20 cellular contexts compared by ENCODE assay signal in genomic region chr10:61447127-61447526, GRCh38. TPM values are rescaled to one million over a fixed set of nuclear protein-coding genes. Genes with fewer than 3 reads are reported as not detected.
DNase-seq lines count a peak whose midpoint lies in the region; ATAC-seq and TF ChIP-seq lines count a peak whose summit lies in the region.
"Had no signal": no experiment of that assay in that cellular context is flagged by ENCODE, and none has a peak within 500 bp of the region (broad histone marks: within the 10 kb centered on the region; RNA-seq: fewer than 3 reads in every experiment).

No MANE protein-coding gene starts in this region.

- H3K56ac ChIP-seq in IMR-90 (ENCODE audit: extremely low read depth, insufficient read depth, low read length) = no peak overlapping the region

- POLR2A ChIA-PET in IMR-90 (lab: Charles Lee; ENCODE audit: unreplicated experiment) = no interaction called here

- no CpG with 5 or more reads among the region's 1 CpG for WGBS in IMR-90 (ENCODE audit: extremely low coverage in 2 of 2, insufficient read length in 1 of 2), 2 experiments

- H3K14ac ChIP-seq in IMR-90 (replicated peaks; ENCODE audit: low read depth, low read length) = no peak overlapping the region

- H4K5ac ChIP-seq in IMR-90 (ENCODE audit: low read depth, low read length) = no peak overlapping the region

- no peak overlapping the region for H3K23ac ChIP-seq in IMR-90 (ENCODE audit: low read depth, low read length)

- no peaks in the 10 kb centered on the region for H3K79me1 ChIP-seq in IMR-90 (ENCODE audit: low read depth in 1 of 2, low read length in 2 of 2)

- no peak for TF ChIP-seq POLR2A in IMR-90 (IDR thresholded peaks at IDR 0.05; ENCODE audit: low read depth, low read length)

- H3K4ac ChIP-seq in IMR-90 (ENCODE audit: low read depth, low read length) = no peak overlapping the region

- H2BK15ac ChIP-seq in IMR-90 (ENCODE audit: low read depth, low read length) = no peak overlapping the region

- H2AFZ ChIP-seq in IMR-90 (replicated peaks; ENCODE audit: low read length, poor library complexity) = no peak overlapping the region

- peak overlapping the region; percentile 63 for H3K27ac Mint-ChIP-seq in osteocyte (ENCODE audit: unreplicated experiment)
- H3K27ac Mint-ChIP-seq: CD4-positive, CD25-positive, alpha-beta regulatory T cell; H9 had no signal

- no peak overlapping the region for H4K91ac ChIP-seq in IMR-90 (ENCODE audit: insufficient read depth, low read depth, low read length)

- peaks cover 5% of the 10 kb centered on the region; the same call in 1 of the 2 replicates for H3K9me1 ChIP-seq in IMR-90 (ENCODE audit: insufficient read depth, low read length)

- H3K4me2 ChIP-seq in IMR-90 (ENCODE audit: low read depth, low read length) = no peak overlapping the region

- H2BK120ac ChIP-seq in IMR-90 (ENCODE audit: low read depth, low read length) = no peak overlapping the region

- H3K18ac ChIP-seq in IMR-90 (ENCODE audit: low read depth, low read length) = no peak overlapping the region

- H3K9ac ChIP-seq in IMR-90 (ENCODE audit: low read depth, low read length) = no peak overlapping the region

- no peak overlapping the region for H2BK5ac ChIP-seq in IMR-90 (ENCODE audit: low read depth, low read length, poor library complexity, severe bottlenecking)

- dilution Hi-C loops in IMR-90 (cut with HindIII; ENCODE audit: low sequenced_read_pairs, unreplicated experiment) = no loop called here

- peaks cover 2% of the 10 kb centered on the region; the same call in 1 of the 2 replicates for H3K4me1 ChIP-seq in IMR-90 (ENCODE audit: control insufficient read depth, insufficient read depth, low read length)

- CTCF ChIA-PET in IMR-90 (lab: Yijun Ruan, JAX) = no interaction called here

- H3K27me3 ChIP-seq in IMR-90 (ENCODE audit: control insufficient read depth, insufficient read depth, low read length) = peaks cover under 1% of the 10 kb centered on the region; the same call in 1 of the 2 replicates
- no peaks in the 10 kb centered on the region for H3K27me3 ChIP-seq in brain microvascular endothelial cell (replicated peaks)

- in situ Hi-C loops in IMR-90 (cut with MboI; ENCODE audit: low sequenced_read_pairs) (no loop called here), brain microvascular endothelial cell (cut with HindIII; ENCODE audit: low pct_ligation_motif_present, low sequenced_read_pairs) (no loop called here)

- peak; percentile 3 for DNase-seq in DMS 273 treated with DMSO at 0.1 percent for 48 hours (lab: John Stamatoyannopoulos, UW)
- DNase-seq in IMR-90 = peak; percentile 36
- DNase-seq in fibroblast of pulmonary artery (ENCODE audit: low read depth) = peak; percentile 11
- DNase-seq in osteocyte (ENCODE audit: extremely low spot score, unreplicated experiment) = no peak
- no peak for DNase-seq in brain microvascular endothelial cell
- no peak for DNase-seq in NCI-H526 treated with DMSO at 0.1 percent for 48 hours (lab: John Stamatoyannopoulos, UW)
- DNase-seq in NCI-H1092 treated with DMSO at 0.1 percent for 48 hours (lab: John Stamatoyannopoulos, UW) = no peak
- DNase-seq: CD4-positive, CD25-positive, alpha-beta regulatory T cell; DMS79 treated with DMSO at 0.1 percent for 48 hours; H9; NCI-H1417 treated with DMSO at 0.1 percent for 48 hours; NCI-H187; NCI-H2107; NCI-H345; NCI-H524; NCI-H82; SHP77 treated with DMSO at 0.1 percent for 48 hours; SW 1271 had no signal

- no peak overlapping the region for H4K8ac ChIP-seq in IMR-90 (ENCODE audit: low read depth in 2 of 2, low read length in 2 of 2)

- no TSS peak for BruUV-seq in IMR-90 (replicated peaks; lab: Mats Ljungman, UMichigan)

- no peak overlapping the region for H3K27ac ChIP-seq in IMR-90 (ENCODE audit: insufficient read depth, low read length)
- H3K27ac ChIP-seq in brain microvascular endothelial cell = no peak overlapping the region
- H3K27ac ChIP-seq: SK-N-MC had no signal

- H3K9me3 Mint-ChIP-seq in osteocyte (ENCODE audit: unreplicated experiment) = no peaks in the 10 kb centered on the region
- H3K9me3 Mint-ChIP-seq: CD4-positive, CD25-positive, alpha-beta regulatory T cell; H9 had no signal

- intact Hi-C loops in IMR-90 (cut with micrococcal nuclease) = no loop called here

- peaks cover 5% of the 10 kb centered on the region for H3K36me3 Mint-ChIP-seq in osteocyte (ENCODE audit: unreplicated experiment)
- H3K36me3 Mint-ChIP-seq: CD4-positive, CD25-positive, alpha-beta regulatory T cell had no signal

- peaks cover 19% of the 10 kb centered on the region for H3K4me1 Mint-ChIP-seq in osteocyte (ENCODE audit: unreplicated experiment)

- H3K9me3 ChIP-seq in IMR-90 (ENCODE audit: control insufficient read depth, insufficient read depth, low read length) = no peaks in the 10 kb centered on the region

- H4K20me1 ChIP-seq in IMR-90 (ENCODE audit: insufficient read depth, low read length) = no peaks in the 10 kb centered on the region

- no peak for TF ChIP-seq RAD21 in IMR-90 (IDR thresholded peaks at IDR 0.05; ENCODE audit: low read length)

- H3K4me3 Mint-ChIP-seq in osteocyte (ENCODE audit: unreplicated experiment) = no peak overlapping the region
- H3K4me3 Mint-ChIP-seq: CD4-positive, CD25-positive, alpha-beta regulatory T cell; H9 had no signal

- H3K36me3 ChIP-seq in IMR-90 (ENCODE audit: control insufficient read depth, insufficient read depth, low read length) = no peaks in the 10 kb centered on the region
- no peaks in the 10 kb centered on the region for H3K36me3 ChIP-seq in brain microvascular endothelial cell (replicated peaks)

- H3K4me3 ChIP-seq in IMR-90 (ENCODE audit: insufficient read depth, low read depth, low read length) (no peak overlapping the region), fibroblast of pulmonary artery (replicated peaks; ENCODE audit: low read depth, low read length) (no peak overlapping the region), brain microvascular endothelial cell (ENCODE audit: low read depth, low read length) (no peak overlapping the region)
- H3K4me3 ChIP-seq: SK-N-MC had no signal

- H2AK9ac ChIP-seq in IMR-90 (replicated peaks; ENCODE audit: low read depth, low read length, poor library complexity) = no peak overlapping the region

- H2AK5ac ChIP-seq in IMR-90 (ENCODE audit: low read depth, low read length) = no peak overlapping the region

- no peak overlapping the region for H2BK20ac ChIP-seq in IMR-90 (ENCODE audit: low read depth, low read length)

- no peak for ATAC-seq in IMR-90 (ENCODE audit: low read depth)

- peaks cover 3% of the 10 kb centered on the region for H3K27me3 Mint-ChIP-seq in osteocyte (ENCODE audit: unreplicated experiment)

- TF ChIP-seq CTCF in IMR-90 (conservative IDR thresholded peaks at IDR 0.05; ENCODE audit: low read depth, low read length) (no peak), fibroblast of pulmonary artery (IDR thresholded peaks at IDR 0.05; ENCODE audit: low read length, missing control alignments) (no peak), osteocyte (IDR thresholded peaks at IDR 0.05) (no peak), brain microvascular endothelial cell (IDR thresholded peaks at IDR 0.05; ENCODE audit: low read depth, low read length, missing control alignments) (no peak)

TF ChIP-seq in IMR-90, 13 proteins besides CTCF, POLR2A, EP300 and RAD21:
- TF ChIP-seq USF2 (IDR thresholded peaks at IDR 0.05; ENCODE audit: low read depth, low read length) = no peak
- no peak for TF ChIP-seq MAZ (IDR thresholded peaks at IDR 0.05; ENCODE audit: borderline replicate concordance, low read depth, low read length)
- TF ChIP-seq SMC3 (IDR thresholded peaks at IDR 0.05; ENCODE audit: low read depth, low read length) = no peak
- no peak for TF ChIP-seq MAFK (IDR thresholded peaks at IDR 0.05; ENCODE audit: low read depth, low read length)
- no peak for TF ChIP-seq RFX5 (IDR thresholded peaks at IDR 0.05; ENCODE audit: low read depth, low read length)
- TF ChIP-seq NFE2L2 (IDR thresholded peaks at IDR 0.05; ENCODE audit: low read depth, low read length) = no peak
- TF ChIP-seq CHD1 (IDR thresholded peaks at IDR 0.05; ENCODE audit: low read depth, low read length) = no peak
- TF ChIP-seq MXI1 (IDR thresholded peaks at IDR 0.05; ENCODE audit: borderline replicate concordance, low read depth, low read length) = no peak

RNA-seq across cellular contexts. Expression of gene TMEM26, which starts 6.1 kb away (rescaled TPM):
- total RNA-seq in IMR-90 (2012; rRNA removed) = 0.36 and 0.56 TPM in 2 replicates
- polyA plus RNA-seq in IMR-90 (2012; rRNA removed) = 0.16 and 0.22 TPM in 2 replicates
- 0.08 and 0.84 TPM in 2 replicates for polyA plus RNA-seq in IMR-90 (2012; cell fraction: cytosol; rRNA removed)
- 0.14 and 0.57 TPM in 2 replicates for polyA plus RNA-seq in IMR-90 (2012; cell fraction: nucleus; rRNA removed; ENCODE audit: low replicate concordance)
- 3.6 and 3.9 TPM in 2 replicates for total RNA-seq in osteocyte
- total RNA-seq: CD4-positive, CD25-positive, alpha-beta regulatory T cell; HT1080 had no signal
- polyA plus RNA-seq: CD4-positive, CD25-positive, alpha-beta regulatory T cell had no signal

Comparison
In these comparisons a context has a peak if more than half of its experiments do, and no peak if none do; other contexts are left out.
1. DNase-seq: peak in DMS 273 treated with DMSO at 0.1 percent for 48 hours (single experiment), IMR-90 (single experiment) and fibroblast of pulmonary artery (single experiment); none in osteocyte (single experiment), brain microvascular endothelial cell (single experiment), NCI-H526 treated with DMSO at 0.1 percent for 48 hours (single experiment) and NCI-H1092 treated with DMSO at 0.1 percent for 48 hours (single experiment).